Comparison of ENCODE assay signal across 8 cellular contexts in genomic region chr19:37312537-37313334, GRCh38. TPM values are rescaled to one million over a fixed set of nuclear protein-coding genes. Genes with fewer than 3 reads are reported as not detected.
DNase-seq lines count a peak whose midpoint lies in the region; ATAC-seq and TF ChIP-seq lines count a peak whose summit lies in the region.
"Not testable (repeated sequence)": the region's sequence is repeated elsewhere in the genome, so short reads cannot be mapped to it uniquely, and the experiment has no call there.

No MANE protein-coding gene starts in this region.

- ATAC-seq in left colon, result peak; percentile 73

- DNase-seq in DMS79 (lab: John Stamatoyannopoulos, UW) (peak; percentile 60), NCI-H2081 (lab: John Stamatoyannopoulos, UW) (peak; percentile 46 to 60), T1000 (lab: John Stamatoyannopoulos, UW) (peak; percentile 36), erythroblast (lab: John Stamatoyannopoulos, UW) (peak; percentile 41 to 57), left colon (peak; percentile 47 to 54), substantia nigra (lab: John Stamatoyannopoulos, UW) (peak in 41 of 49 donors; percentile 2 to 74 (median 45))
- DNase-seq in progenitor cell of endocrine pancreas (ENCODE audit: low spot score, unreplicated experiment), result not testable (repeated sequence)

- not testable (repeated sequence) for H3K36me3 Mint-ChIP-seq in activated naive CD8-positive, alpha-beta T cell; progenitor cell of endocrine pancreas (ENCODE audit: insufficient read depth)

- intact Hi-C loops in left colon (cut with DNase I, micrococcal nuclease), result not testable (repeated sequence)

- H3K9me3 Mint-ChIP-seq in activated naive CD8-positive, alpha-beta T cell (ENCODE audit: low read depth); progenitor cell of endocrine pancreas (ENCODE audit: low read depth): not testable (repeated sequence)

- not testable (repeated sequence) for TF ChIP-seq POLR2A in erythroblast (IDR thresholded peaks at IDR 0.05; ENCODE audit: low read length)

- TF ChIP-seq CTCF in progenitor cell of endocrine pancreas (IDR thresholded peaks at IDR 0.05; ENCODE audit: unreplicated experiment), result not testable (repeated sequence)

- peak overlapping the region; percentile 81 for H3K4me3 Mint-ChIP-seq in activated naive CD8-positive, alpha-beta T cell
- peak overlapping the region; percentile 71 for H3K4me3 Mint-ChIP-seq in progenitor cell of endocrine pancreas (ENCODE audit: low read depth)

- peaks cover 19% of the 10 kb centered on the region for H3K4me1 Mint-ChIP-seq in activated naive CD8-positive, alpha-beta T cell (ENCODE audit: low read depth)
- H3K4me1 Mint-ChIP-seq in progenitor cell of endocrine pancreas (ENCODE audit: low read depth), result not testable (repeated sequence)

- not testable (repeated sequence) for H3K27ac Mint-ChIP-seq in activated naive CD8-positive, alpha-beta T cell
- peak overlapping the region; percentile 90 for H3K27ac Mint-ChIP-seq in progenitor cell of endocrine pancreas

- peak overlapping the region; percentile 38 for H3K27ac ChIP-seq in substantia nigra (ENCODE audit: low read depth, low read length, poor library complexity, severe bottlenecking)

- not testable (repeated sequence) for H3K27me3 Mint-ChIP-seq in activated naive CD8-positive, alpha-beta T cell; progenitor cell of endocrine pancreas

RNA-seq across cellular contexts. Expression of gene ZNF527, which starts 58.2 kb away (rescaled TPM):
- total RNA-seq in left colon, result 1 to 10 TPM; 3.9 to 5.3 TPM
- total RNA-seq in progenitor cell of endocrine pancreas, result 7.9 and 9.3 TPM in 2 replicates
